Comparison of ENCODE assay signal across 24 cellular contexts in the genomic region with DNA sequence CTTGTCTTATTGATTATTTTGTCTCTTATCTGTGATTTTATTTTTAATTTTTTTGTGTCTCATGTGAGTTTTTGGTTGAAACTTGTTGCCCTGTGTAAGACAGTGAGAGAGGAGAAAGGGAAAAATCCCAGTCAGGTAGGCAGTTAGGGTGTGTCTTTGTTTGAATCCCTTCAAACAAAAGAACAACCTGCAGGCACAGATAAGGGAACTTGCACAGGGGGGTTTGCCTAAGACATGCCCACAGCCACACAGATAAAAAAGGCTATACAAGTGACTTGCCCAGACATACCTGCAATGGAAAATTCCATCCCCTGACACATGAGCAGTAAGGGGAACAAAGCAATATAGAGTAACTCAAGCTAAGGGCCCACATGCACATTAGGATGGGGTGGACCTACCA.
"Had no signal": no experiment of that assay in that cellular context is flagged by ENCODE, and none has a peak within 500 bp of the region (broad histone marks: within the 10 kb centered on the region; RNA-seq: fewer than 3 reads in every experiment).

No MANE protein-coding gene starts in this region.

- H3K4me3 ChIP-seq: gastrocnemius medialis, lung, mucosa of descending colon, right lobe of liver, suprapubic skin, transverse colon, upper lobe of right lung, uterus had no signal

- H3K4me1 ChIP-seq: gastrocnemius medialis, parathyroid adenoma, right lobe of liver, suprapubic skin, transverse colon, upper lobe of right lung, uterus had no signal

- H3K9ac ChIP-seq: parathyroid adenoma had no signal

- DNase-seq: cortex of kidney; effector memory CD8-positive, alpha-beta T cell; gastrocnemius medialis; kidney glomerular epithelial cell; mesenchymal stem cell; mucosa of descending colon; naive B cell; right lobe of liver; small intestine; stimulated activated CD4-positive, alpha-beta T cell treated with anti-CD3 and anti-CD28 coated beads, Interleukin-15, amount 100 ng/mL, for 24 hours; stimulated activated CD4-positive, alpha-beta T cell treated with anti-CD3 and anti-CD28 coated beads, Interleukin-4, amount 100 ng/mL, for 1 hour; stimulated activated CD8-positive, alpha-beta memory T cell treated with anti-CD3 and anti-CD28 coated beads, Interleukin-4, amount 100 ng/mL, for 48 hours; stimulated activated naive CD4-positive, alpha-beta T cell; stimulated activated naive CD8-positive, alpha-beta T cell treated with anti-CD3 and anti-CD28 coated beads, Interleukin-15, amount 100 ng/mL, for 72 hours; transverse colon; upper lobe of right lung; uterus had no signal

- H3K27me3 ChIP-seq: gastrocnemius medialis, right lobe of liver, suprapubic skin, transverse colon, upper lobe of right lung, uterus had no signal

- H3K79me2 ChIP-seq: parathyroid adenoma had no signal

- H3K36me3 ChIP-seq: gastrocnemius medialis, neutrophil, right lobe of liver, suprapubic skin, transverse colon, upper lobe of right lung, uterus had no signal

- ATAC-seq: effector memory CD8-positive, alpha-beta T cell; gastrocnemius medialis; left lobe of liver; mucosa of descending colon; natural killer cell treated with Interleukin-12 subunit alpha and Interleukin-12 subunit beta and Interleukin-15 and Interleukin-18, amount 100 ng/mL, for 72 hours; right lobe of liver; stimulated activated naive CD8-positive, alpha-beta T cell treated with anti-CD3 and anti-CD28 coated beads, Interleukin-15, amount 100 ng/mL, for 72 hours; upper lobe of right lung had no signal

- H3K27ac ChIP-seq: gastrocnemius medialis, neutrophil, parathyroid adenoma, right lobe of liver, suprapubic skin, upper lobe of right lung, uterus had no signal

- FAIRE-seq: endometrium, small intestine had no signal

- H3K9me3 ChIP-seq: gastrocnemius medialis, mucosa of descending colon, neutrophil, right lobe of liver, transverse colon, upper lobe of right lung, uterus had no signal

- H2AFZ ChIP-seq: parathyroid adenoma had no signal
